Comparison of ENCODE assay signal across 7 cellular contexts in the genomic region with DNA sequence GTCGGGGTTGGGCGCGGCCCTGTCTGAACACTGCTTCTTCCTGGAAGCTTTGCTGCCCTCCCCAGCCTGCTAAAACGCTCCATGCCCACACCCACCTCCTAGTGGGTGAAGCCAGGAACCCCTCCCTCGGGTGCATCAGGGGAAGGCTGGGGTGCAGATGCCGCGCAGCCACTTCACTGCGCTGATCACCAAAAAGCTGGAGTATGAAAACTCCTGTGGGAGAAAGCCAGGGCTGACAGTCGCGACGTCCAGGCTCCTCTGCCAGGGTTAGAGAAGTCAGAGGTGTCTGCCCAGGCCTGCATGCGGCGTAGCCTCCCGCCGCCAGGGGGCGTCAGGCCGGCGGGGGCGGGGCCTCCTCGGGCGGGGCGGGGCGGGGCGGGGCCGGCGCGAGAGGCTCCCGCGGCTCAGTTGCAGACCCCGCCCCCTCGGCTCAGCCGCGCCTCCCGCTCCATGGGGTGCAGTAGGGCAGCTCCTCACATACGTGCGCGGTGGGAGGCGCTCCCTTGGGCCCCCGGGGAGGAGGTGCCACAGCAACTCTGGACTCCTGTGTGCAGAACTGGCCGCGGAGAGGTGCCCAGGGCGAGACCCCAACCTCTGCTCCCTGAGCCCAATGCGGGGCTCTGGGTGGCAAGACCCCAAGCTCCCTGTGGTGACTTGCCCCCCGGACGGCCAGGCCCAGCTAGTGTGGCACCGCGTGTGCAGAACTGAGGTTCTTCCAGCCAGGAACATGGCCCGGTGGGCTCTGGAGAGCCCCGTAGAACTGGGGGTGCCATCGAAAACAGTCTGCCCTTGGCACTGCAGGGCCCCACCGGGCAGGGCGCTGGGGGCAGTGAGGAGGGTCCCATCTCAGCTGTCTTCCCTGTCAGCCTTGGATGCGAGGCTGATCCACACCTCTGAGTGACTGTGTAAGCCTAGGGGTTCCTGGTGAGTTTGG. TPM values are rescaled to one million over a fixed set of nuclear protein-coding genes. Genes with fewer than 3 reads are reported as not detected.
DNase-seq lines count a peak whose midpoint lies in the region; ATAC-seq, FAIRE-seq and TF ChIP-seq lines count a peak whose summit lies in the region.

No MANE protein-coding gene starts in this region.

- H3K36me3 Mint-ChIP-seq in astrocyte (ENCODE audit: low read depth, unreplicated experiment) = no peaks in the 10 kb centered on the region

- H3K4me3 Mint-ChIP-seq in astrocyte (ENCODE audit: unreplicated experiment) = peak overlapping the region; percentile 91

- H3K4me1 ChIP-seq in astrocyte (ENCODE audit: insufficient read depth, low read length) (peaks cover 29% of the 10 kb centered on the region), skeletal muscle satellite cell (ENCODE audit: control insufficient read depth, insufficient read depth, low read length) (peaks cover 44% of the 10 kb centered on the region)

- H3K27ac ChIP-seq in astrocyte (ENCODE audit: low read depth, low read length) = no peak overlapping the region

- H3K4me1 Mint-ChIP-seq in astrocyte (ENCODE audit: low read depth, unreplicated experiment) = peaks cover 16% of the 10 kb centered on the region

- H3K4me2 ChIP-seq in astrocyte (ENCODE audit: low read length) = peak overlapping the region; percentile 97
- H3K4me2 ChIP-seq in skeletal muscle satellite cell (ENCODE audit: low read length) = peak overlapping the region; percentile 100

- H3K9ac ChIP-seq in astrocyte (ENCODE audit: low read length) (peak overlapping the region; percentile 39), skeletal muscle satellite cell (ENCODE audit: low read depth, low read length) (peak overlapping the region; percentile 44)

- H3K9me3 ChIP-seq in astrocyte (ENCODE audit: insufficient read depth, low read depth, low read length) (no peaks in the 10 kb centered on the region), skeletal muscle satellite cell (replicated peaks; ENCODE audit: low read length) (no peaks in the 10 kb centered on the region)

- H3K4me3 ChIP-seq in astrocyte (ENCODE audit: insufficient read depth, low read depth, low read length) (no peak overlapping the region), skeletal muscle satellite cell (ENCODE audit: low read length) (peak overlapping the region; percentile 90)

- TF ChIP-seq CTCF in GM13976 (IDR thresholded peaks at IDR 0.05; ENCODE audit: borderline replicate concordance, control extremely low read depth, extremely low read depth, insufficient read depth, missing control alignments) = peak; percentile 71
- peak; percentile 20 for TF ChIP-seq CTCF in astrocyte (IDR thresholded peaks at IDR 0.05; ENCODE audit: insufficient read depth, low read depth, low read length)

- no peaks in the 10 kb centered on the region for H3K27me3 Mint-ChIP-seq in astrocyte (ENCODE audit: low read depth, unreplicated experiment)

- H4K20me1 ChIP-seq in astrocyte (ENCODE audit: insufficient read depth, low read length) = peaks cover 25% of the 10 kb centered on the region

- DNase-seq in GM13976 (ENCODE audit: low spot score) = peak; percentile 92
- DNase-seq in NCI-H1417 (lab: John Stamatoyannopoulos, UW) = peak; percentile 67 to 88 (median 80)
- DNase-seq in T-helper 9 cell = peak; percentile 91
- peak; percentile 51 for DNase-seq in astrocyte (ENCODE audit: low read depth)
- peak in 50 of 51 donors; percentile 24 to 91 (median 74) for DNase-seq in hypothalamus (lab: John Stamatoyannopoulos, UW)

- H3K27me3 ChIP-seq in astrocyte (ENCODE audit: insufficient read depth, low read length) (no peaks in the 10 kb centered on the region), skeletal muscle satellite cell (ENCODE audit: control insufficient read depth, insufficient read depth, low read length) (no peaks in the 10 kb centered on the region)

- H3K9me3 Mint-ChIP-seq in astrocyte (ENCODE audit: unreplicated experiment) = no peaks in the 10 kb centered on the region

- H3K27ac Mint-ChIP-seq in astrocyte (ENCODE audit: unreplicated experiment) = no peak overlapping the region

- H3K36me3 ChIP-seq in astrocyte (ENCODE audit: insufficient read depth, low read length) (no peaks in the 10 kb centered on the region), skeletal muscle satellite cell (ENCODE audit: insufficient read depth, low read length) (peaks cover 3% of the 10 kb centered on the region)

- peaks cover 7% of the 10 kb centered on the region for H3K79me2 ChIP-seq in astrocyte (ENCODE audit: insufficient read depth, low read length)

- peak overlapping the region; percentile 62 for H2AFZ ChIP-seq in astrocyte (ENCODE audit: low read depth, low read length)

- in situ Hi-C loops in GM13976 (cut with MboI; ENCODE audit: low sequenced_read_pairs, unreplicated experiment) = no loop called here

- peak; percentile 48 for ATAC-seq in HG02678 (IDR thresholded peaks at IDR 0.05; ENCODE audit: unreplicated experiment)

- FAIRE-seq in astrocyte (lab: Jason Lieb, UNC) = no peak

RNA-seq across cellular contexts. Expression of a gene that starts 1.8 kb away (rescaled TPM):
- total RNA-seq in astrocyte = 22.7 and 25.2 TPM in 2 replicates
- 9.6 and 12.5 TPM in 2 replicates for total RNA-seq in skeletal muscle satellite cell (2012; rRNA removed)

RNA-seq across cellular contexts. Expression of a gene that starts 6.3 kb away (rescaled TPM):
- 3.2 and 4.1 TPM in 2 replicates for total RNA-seq in astrocyte
- total RNA-seq in skeletal muscle satellite cell (2012; rRNA removed) = 3.3 and 4.2 TPM in 2 replicates

RNA-seq across cellular contexts. Expression of a gene that starts 8.7 kb away (rescaled TPM):
- 6.9 and 7.2 TPM in 2 replicates for total RNA-seq in astrocyte
- 8.4 and 10.0 TPM in 2 replicates for total RNA-seq in skeletal muscle satellite cell (2012; rRNA removed)

RNA-seq across cellular contexts. Expression of a gene that starts 20.1 kb away (rescaled TPM):
- 22.7 and 24.9 TPM in 2 replicates for total RNA-seq in astrocyte
- 13.4 and 15.7 TPM in 2 replicates for total RNA-seq in skeletal muscle satellite cell (2012; rRNA removed)

RNA-seq across cellular contexts. Expression of a gene that starts 58.8 kb away (rescaled TPM):
- 0.72 and 0.82 TPM in 2 replicates for total RNA-seq in astrocyte
- total RNA-seq in skeletal muscle satellite cell (2012; rRNA removed) = under 0.01 TPM in 1 of 2 replicates, not detected in the other
